Comparison of ENCODE assay signal across 9 cellular contexts in the genomic region with DNA sequence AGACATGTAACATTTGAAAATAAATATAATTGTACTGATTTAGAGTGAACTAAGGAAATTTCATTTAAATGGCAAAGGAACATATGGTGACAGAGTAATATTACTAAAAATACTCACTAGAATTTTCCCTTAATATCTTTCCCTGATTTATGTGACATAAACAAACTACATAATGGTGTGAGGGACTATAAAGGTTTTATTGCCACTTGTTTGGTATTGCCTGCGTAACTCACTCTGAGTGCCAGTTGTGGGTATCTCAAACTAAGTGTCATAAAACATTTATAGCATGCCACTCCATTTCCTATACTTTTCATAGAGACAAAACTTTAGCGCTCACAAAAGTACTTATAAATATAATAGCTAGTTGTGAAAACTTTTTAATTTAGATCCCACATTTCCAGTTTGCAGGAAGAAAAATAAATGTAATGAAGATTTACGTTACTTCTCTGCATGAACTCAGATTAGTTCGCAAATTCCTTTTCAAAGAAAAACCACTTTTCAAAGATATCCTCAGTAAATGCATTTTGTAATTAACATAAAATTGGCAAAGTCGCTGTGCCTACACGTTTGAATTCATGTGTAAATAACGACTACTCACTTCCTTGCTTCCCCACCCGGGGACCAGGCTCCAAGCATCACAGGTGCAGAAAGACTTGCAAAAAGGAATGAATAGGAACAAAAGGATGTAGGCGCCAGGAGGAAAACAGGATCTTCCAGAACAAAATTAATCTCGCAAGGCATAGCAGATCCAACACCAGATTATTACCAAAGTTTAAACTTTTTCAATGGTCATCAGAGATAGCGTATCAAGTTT. TPM values are rescaled to one million over a fixed set of nuclear protein-coding genes. Genes with fewer than 3 reads are reported as not detected.
DNase-seq lines count a peak whose midpoint lies in the region; ATAC-seq, FAIRE-seq and TF ChIP-seq lines count a peak whose summit lies in the region.
"Had no signal": no experiment of that assay in that cellular context is flagged by ENCODE, and none has a peak within 500 bp of the region (broad histone marks: within the 10 kb centered on the region; RNA-seq: fewer than 3 reads in every experiment).

No MANE protein-coding gene starts in this region.

- DNase-seq in A673 (ENCODE audit: low spot score) = peak; percentile 81
- DNase-seq in GM12892 (ENCODE audit: insufficient read length) = no peak
- no peak for DNase-seq in hepatocyte (ENCODE audit: low spot score)
- DNase-seq in NCI-H82 treated with DMSO at 0.1 percent for 48 hours (lab: John Stamatoyannopoulos, UW; ENCODE audit: unreplicated experiment) = no peak
- DNase-seq in GM12891 (ENCODE audit: insufficient read length, low spot score) = no peak
- no peak for DNase-seq in body of pancreas
- DNase-seq: foreskin fibroblast had no signal

- intact Hi-C loops in A673 (cut with micrococcal nuclease; ENCODE audit: unreplicated experiment) (loop anchor here (5.0 kb wide), 2 partner anchors 151 to 176 kb away; no protein-coding TSS in a partner anchor), body of pancreas (cut with DNase I) (no loop called here)

- ATAC-seq in HG03342 (IDR thresholded peaks at IDR 0.05; ENCODE audit: unreplicated experiment) (no peak), body of pancreas (no peak)

- H3K9ac ChIP-seq in OCI-LY1 (ENCODE audit: low read length) = no peak overlapping the region

- 20% methylated on average over 11 of the region's 11 CpGs for WGBS in hepatocyte (ENCODE audit: low lambda C conversion rate, missing lambda C conversion rate)
- WGBS in body of pancreas, 2 donors = 50 to 64% methylated on average over 11 of the region's 11 CpGs

- POLR2A ChIA-PET in A673 (lab: Charles Lee; ENCODE audit: low non-redundant PET) = interaction anchor here (0.6 kb wide), 1 partner anchor 1039 kb away, joined by 6 read pairs; no protein-coding TSS in a partner anchor

- H2AFZ ChIP-seq in OCI-LY1 (ENCODE audit: low read length) = no peak overlapping the region
- H2AFZ ChIP-seq in hepatocyte = no peak overlapping the region

- BruUV-seq in A673 (replicated peaks; lab: Mats Ljungman, UMichigan) = no TSS peak

- H3K36me3 ChIP-seq in A673 (ENCODE audit: insufficient read depth, low read length, poor library complexity, severe bottlenecking) = no peaks in the 10 kb centered on the region
- H3K36me3 ChIP-seq in OCI-LY1 (ENCODE audit: insufficient read depth, low read length) = no peaks in the 10 kb centered on the region
- no peaks in the 10 kb centered on the region for H3K36me3 ChIP-seq in hepatocyte (replicated peaks; ENCODE audit: insufficient read depth, low read depth)
- no peaks in the 10 kb centered on the region for H3K36me3 ChIP-seq in body of pancreas (replicated peaks in 1 of 2; ENCODE audit: insufficient read depth in 1 of 2, low read depth in 2 of 2)

- FAIRE-seq in GM12892 (lab: Jason Lieb, UNC) (peak; percentile 79), GM12891 (lab: Jason Lieb, UNC) (no peak)

- peak overlapping the region; percentile 77 for H3K4me3 ChIP-seq in A673 (ENCODE audit: low read depth, low read length, poor library complexity, severe bottlenecking)
- H3K4me3 ChIP-seq in OCI-LY1 (ENCODE audit: low read depth, low read length, poor library complexity, severe bottlenecking) = no peak overlapping the region
- peak overlapping the region; percentile 89 for H3K4me3 ChIP-seq in hepatocyte
- H3K4me3 ChIP-seq in body of pancreas = peak overlapping the region in 1 of 2 donors; percentile 61

- TF ChIP-seq CTCF in A673 (conservative IDR thresholded peaks at IDR 0.05; ENCODE audit: low read depth, low read length) = no peak
- no peak for TF ChIP-seq CTCF in OCI-LY1 (IDR thresholded peaks at IDR 0.05; ENCODE audit: low read length)
- TF ChIP-seq CTCF in hepatocyte (IDR thresholded peaks at IDR 0.05; ENCODE audit: poor library complexity) = no peak
- no peak for TF ChIP-seq CTCF in body of pancreas (IDR thresholded peaks at IDR 0.05)

- peaks cover 21% of the 10 kb centered on the region for H3K79me2 ChIP-seq in OCI-LY1 (ENCODE audit: insufficient read depth, low read length)
- H3K79me2 ChIP-seq in hepatocyte = peaks cover 25% of the 10 kb centered on the region

- H4K20me1 ChIP-seq in OCI-LY1 (ENCODE audit: insufficient read depth, low read length) = no peaks in the 10 kb centered on the region
- H4K20me1 ChIP-seq in hepatocyte (ENCODE audit: insufficient read depth, poor library complexity, severe bottlenecking) = peaks cover 2% of the 10 kb centered on the region

- no peak overlapping the region for H3K27ac ChIP-seq in A673 (ENCODE audit: low read depth, low read length, poor library complexity, severe bottlenecking)
- no peak overlapping the region for H3K27ac ChIP-seq in OCI-LY1 (ENCODE audit: low read depth, low read length, poor library complexity, severe bottlenecking)
- no peak overlapping the region for H3K27ac ChIP-seq in hepatocyte
- peak overlapping the region in 1 of 4 donors; percentile 98 for H3K27ac ChIP-seq in body of pancreas

- H3K4me2 ChIP-seq in OCI-LY1 (ENCODE audit: low read length) (0 out of 2 replicates have a peak overlapping the region, but pooled peaks have one; percentile 79), hepatocyte (peak overlapping the region; percentile 76)

- CTCF ChIA-PET in A673 (lab: Charles Lee) = no interaction called here

- TF ChIP-seq POLR2A in GM12892 (IDR thresholded peaks at IDR 0.05; ENCODE audit: low read depth, low read length) = no peak
- no peak for TF ChIP-seq POLR2A in GM12891 (IDR thresholded peaks at IDR 0.05; ENCODE audit: low read depth, low read length)
- TF ChIP-seq POLR2A in body of pancreas (IDR thresholded peaks at IDR 0.05) = no peak

- no peaks in the 10 kb centered on the region for H3K27me3 ChIP-seq in A673 (replicated peaks; ENCODE audit: insufficient read depth, low read depth, low read length, poor library complexity)
- H3K27me3 ChIP-seq in OCI-LY1 (ENCODE audit: insufficient read depth, low read length) = no peaks in the 10 kb centered on the region
- no peaks in the 10 kb centered on the region for H3K27me3 ChIP-seq in hepatocyte
- H3K27me3 ChIP-seq in body of pancreas = no peaks in the 10 kb centered on the region

- no peaks in the 10 kb centered on the region for H3K9me3 ChIP-seq in A673 (ENCODE audit: low read depth, low read length, poor library complexity, severe bottlenecking)
- H3K9me3 ChIP-seq in OCI-LY1 (ENCODE audit: low read length) = no peaks in the 10 kb centered on the region
- H3K9me3 ChIP-seq in hepatocyte (ENCODE audit: low read depth) = no peaks in the 10 kb centered on the region
- H3K9me3 ChIP-seq in body of pancreas = no peaks in the 10 kb centered on the region

- H3K4me1 ChIP-seq in A673 (ENCODE audit: insufficient read depth, low read length, poor library complexity, severe bottlenecking) (peaks cover 32% of the 10 kb centered on the region), OCI-LY1 (ENCODE audit: insufficient read depth, low read length, severe bottlenecking) (peaks cover 27% of the 10 kb centered on the region), hepatocyte (ENCODE audit: insufficient read depth) (peaks cover 10% of the 10 kb centered on the region), body of pancreas (peaks cover 23% of the 10 kb centered on the region)

- H3K9me2 ChIP-seq in OCI-LY1 (ENCODE audit: low read depth, low read length) (no peaks in the 10 kb centered on the region), hepatocyte (replicated peaks; ENCODE audit: insufficient read depth) (no peaks in the 10 kb centered on the region)

- H3F3A ChIP-seq in OCI-LY1 (ENCODE audit: insufficient read depth, low read length) = no peaks in the 10 kb centered on the region

TF ChIP-seq in GM12891, 5 proteins besides CTCF, POLR2A, EP300 and RAD21:
- TF ChIP-seq TAF1 (IDR thresholded peaks at IDR 0.05; ENCODE audit: low read depth, low read length) = no peak
- TF ChIP-seq POU2F2 (IDR thresholded peaks at IDR 0.05; ENCODE audit: low read depth, low read length) = no peak
- no peak for TF ChIP-seq PAX5 (IDR thresholded peaks at IDR 0.05; ENCODE audit: insufficient read depth, low read length, severe bottlenecking)
- TF ChIP-seq SPI1 (IDR thresholded peaks at IDR 0.05; ENCODE audit: low read depth, low read length) = no peak
- no peak for TF ChIP-seq POLR2AphosphoS5 (IDR thresholded peaks at IDR 0.05; ENCODE audit: low read depth, low read length)

RNA-seq across cellular contexts. Expression of gene QSER1, which starts 1.6 kb away (rescaled TPM):
- 98.6 and 111 TPM in 2 replicates for total RNA-seq in A673 (2021)
- 7.5 TPM for polyA plus RNA-seq in GM12892 (2012; ENCODE audit: missing spikeins)
- 27.1 and 30.3 TPM in 2 replicates for total RNA-seq in hepatocyte
- 2.8 and 3.7 TPM in 2 replicates for polyA plus RNA-seq in hepatocyte
- 2.4 TPM for polyA plus RNA-seq in GM12891 (2012; ENCODE audit: low read depth, missing spikeins)
- 10 to 100 TPM; 27.7 to 36.1 TPM for total RNA-seq in body of pancreas
